Comparison of ENCODE assay signal across 2 cellular contexts in the genomic region with DNA sequence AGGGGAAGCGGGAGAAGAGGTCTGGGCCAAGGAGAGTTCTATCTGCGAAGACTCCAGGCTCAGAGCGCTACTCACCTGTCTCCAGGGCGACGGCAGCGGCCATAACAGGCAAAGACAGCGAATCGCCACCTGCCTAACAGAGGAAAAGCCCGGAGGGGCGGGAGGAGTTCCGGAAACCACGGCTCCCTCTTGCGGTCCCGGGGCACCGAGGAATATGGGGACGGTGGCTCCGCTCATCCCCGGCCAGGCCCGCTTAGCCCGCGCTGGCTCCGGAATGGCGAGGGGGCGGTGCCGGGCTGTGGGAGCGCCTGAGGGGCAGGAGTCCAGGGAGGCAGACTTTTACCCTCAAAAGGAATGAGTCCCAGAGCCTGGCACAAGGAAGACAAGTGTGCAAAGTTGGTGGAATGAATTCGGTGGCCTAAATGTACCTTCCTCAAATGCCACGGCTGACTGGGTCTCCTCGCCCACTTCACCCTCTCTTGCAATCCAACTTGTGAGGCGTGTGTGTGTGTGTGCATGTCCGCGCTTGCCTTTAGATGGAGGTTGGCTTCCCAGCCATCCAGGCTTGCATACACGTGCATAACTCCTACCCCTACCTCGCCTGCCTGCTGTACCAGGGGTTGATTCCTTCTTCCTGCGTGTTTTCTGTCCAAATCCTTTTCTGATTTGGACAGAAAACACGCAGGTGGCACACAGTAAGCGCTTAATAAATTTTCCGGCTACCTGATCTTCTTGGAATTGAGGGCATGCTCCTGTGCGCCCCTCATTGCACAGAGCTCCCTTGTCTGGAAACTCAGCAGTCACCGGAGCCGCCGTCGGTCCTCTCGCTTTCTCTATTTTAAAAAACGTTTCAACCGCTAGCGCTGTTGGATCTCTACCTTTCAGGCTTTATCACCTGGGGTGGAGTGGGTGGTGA.
TF ChIP-seq lines count a peak whose summit lies in the region.

No MANE protein-coding gene starts in this region.

TF ChIP-seq in GM12878, 131 proteins besides CTCF, POLR2A, EP300 and RAD21:
- TF ChIP-seq STAT1 (conservative IDR thresholded peaks at IDR 0.05) (no peak), NBN (IDR thresholded peaks at IDR 0.05) (no peak), HDAC6 (IDR thresholded peaks at IDR 0.05; ENCODE audit: unreplicated experiment) (no peak), WRNIP1 (IDR thresholded peaks at IDR 0.05; ENCODE audit: borderline replicate concordance, low read depth, low read length) (no peak), TAF1 (IDR thresholded peaks at IDR 0.05; ENCODE audit: borderline replicate concordance, low read depth, low read length) (no peak), IRF4 (IDR thresholded peaks at IDR 0.05; ENCODE audit: low read depth, low read length) (no peak), BCL11A (IDR thresholded peaks at IDR 0.05; ENCODE audit: low read depth, low read length) (no peak), CHD2 (IDR thresholded peaks at IDR 0.05; ENCODE audit: borderline replicate concordance, low read depth, low read length) (no peak), BHLHE40 (IDR thresholded peaks at IDR 0.05; ENCODE audit: borderline replicate concordance in 1 of 2, low read depth in 2 of 2, low read length in 1 of 2) (no peak), IKZF1 (conservative IDR thresholded peaks at IDR 0.05) (no peak), NFYA (IDR thresholded peaks at IDR 0.05; ENCODE audit: borderline replicate concordance, low read depth, low read length) (no peak), STAT3 (IDR thresholded peaks at IDR 0.05; ENCODE audit: low read depth, low read length) (no peak), MEF2B (IDR thresholded peaks at IDR 0.05; ENCODE audit: partially characterized antibody, poor library complexity, severe bottlenecking) (no peak), RCOR1 (conservative IDR thresholded peaks at IDR 0.05; ENCODE audit: low read depth, low read length) (no peak)
- TF ChIP-seq, protein P1, sequence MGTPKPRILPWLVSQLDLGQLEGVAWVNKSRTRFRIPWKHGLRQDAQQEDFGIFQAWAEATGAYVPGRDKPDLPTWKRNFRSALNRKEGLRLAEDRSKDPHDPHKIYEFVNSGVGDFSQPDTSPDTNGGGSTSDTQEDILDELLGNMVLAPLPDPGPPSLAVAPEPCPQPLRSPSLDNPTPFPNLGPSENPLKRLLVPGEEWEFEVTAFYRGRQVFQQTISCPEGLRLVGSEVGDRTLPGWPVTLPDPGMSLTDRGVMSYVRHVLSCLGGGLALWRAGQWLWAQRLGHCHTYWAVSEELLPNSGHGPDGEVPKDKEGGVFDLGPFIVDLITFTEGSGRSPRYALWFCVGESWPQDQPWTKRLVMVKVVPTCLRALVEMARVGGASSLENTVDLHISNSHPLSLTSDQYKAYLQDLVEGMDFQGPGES (IDR thresholded peaks at IDR 0.05) = no peak
- TF ChIP-seq, protein P2, sequence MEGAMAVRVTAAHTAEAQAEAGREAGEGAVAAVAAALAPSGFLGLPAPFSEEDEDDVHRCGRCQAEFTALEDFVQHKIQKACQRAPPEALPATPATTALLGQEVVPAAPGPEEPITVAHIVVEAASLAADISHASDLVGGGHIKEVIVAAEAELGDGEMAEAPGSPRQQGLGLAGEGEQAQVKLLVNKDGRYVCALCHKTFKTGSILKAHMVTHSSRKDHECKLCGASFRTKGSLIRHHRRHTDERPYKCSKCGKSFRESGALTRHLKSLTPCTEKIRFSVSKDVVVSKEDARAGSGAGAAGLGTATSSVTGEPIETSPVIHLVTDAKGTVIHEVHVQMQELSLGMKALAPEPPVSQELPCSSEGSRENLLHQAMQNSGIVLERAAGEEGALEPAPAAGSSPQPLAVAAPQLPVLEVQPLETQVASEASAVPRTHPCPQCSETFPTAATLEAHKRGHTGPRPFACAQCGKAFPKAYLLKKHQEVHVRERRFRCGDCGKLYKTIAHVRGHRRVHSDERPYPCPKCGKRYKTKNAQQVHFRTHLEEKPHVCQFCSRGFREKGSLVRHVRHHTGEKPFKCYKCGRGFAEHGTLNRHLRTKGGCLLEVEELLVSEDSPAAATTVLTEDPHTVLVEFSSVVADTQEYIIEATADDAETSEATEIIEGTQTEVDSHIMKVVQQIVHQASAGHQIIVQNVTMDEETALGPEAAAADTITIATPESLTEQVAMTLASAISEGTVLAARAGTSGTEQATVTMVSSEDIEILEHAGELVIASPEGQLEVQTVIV (IDR thresholded peaks at IDR 0.05; ENCODE audit: borderline replicate concordance, partially characterized antibody) = no peak

TF ChIP-seq in SK-N-SH treated with all-trans-retinoic acid at 6 μM for 48 hours, 23 proteins besides CTCF, POLR2A, EP300 and RAD21:
- TF ChIP-seq ARNTL (CRISPR knock-in tag; IDR thresholded peaks at IDR 0.05; ENCODE audit: borderline replicate concordance, low read depth) (no peak), ZFP30 (CRISPR knock-in tag; IDR thresholded peaks at IDR 0.05) (no peak), ZFP3 (CRISPR knock-in tag; IDR thresholded peaks at IDR 0.05) (no peak), OSR1 (CRISPR knock-in tag; IDR thresholded peaks at IDR 0.05) (no peak), CSDC2 (CRISPR knock-in tag; IDR thresholded peaks at IDR 0.05) (no peak), RARB (CRISPR knock-in tag; IDR thresholded peaks at IDR 0.05) (no peak), ZNF565 (CRISPR knock-in tag; conservative IDR thresholded peaks at IDR 0.05; ENCODE audit: low read depth) (no peak), ESRRG (CRISPR knock-in tag; IDR thresholded peaks at IDR 0.05) (no peak), ISL1 (CRISPR knock-in tag; IDR thresholded peaks at IDR 0.05) (no peak), ZC3H10 (CRISPR knock-in tag; IDR thresholded peaks at IDR 0.05) (no peak), SNAI2 (CRISPR knock-in tag; IDR thresholded peaks at IDR 0.05) (no peak)
- TF ChIP-seq, protein P3, sequence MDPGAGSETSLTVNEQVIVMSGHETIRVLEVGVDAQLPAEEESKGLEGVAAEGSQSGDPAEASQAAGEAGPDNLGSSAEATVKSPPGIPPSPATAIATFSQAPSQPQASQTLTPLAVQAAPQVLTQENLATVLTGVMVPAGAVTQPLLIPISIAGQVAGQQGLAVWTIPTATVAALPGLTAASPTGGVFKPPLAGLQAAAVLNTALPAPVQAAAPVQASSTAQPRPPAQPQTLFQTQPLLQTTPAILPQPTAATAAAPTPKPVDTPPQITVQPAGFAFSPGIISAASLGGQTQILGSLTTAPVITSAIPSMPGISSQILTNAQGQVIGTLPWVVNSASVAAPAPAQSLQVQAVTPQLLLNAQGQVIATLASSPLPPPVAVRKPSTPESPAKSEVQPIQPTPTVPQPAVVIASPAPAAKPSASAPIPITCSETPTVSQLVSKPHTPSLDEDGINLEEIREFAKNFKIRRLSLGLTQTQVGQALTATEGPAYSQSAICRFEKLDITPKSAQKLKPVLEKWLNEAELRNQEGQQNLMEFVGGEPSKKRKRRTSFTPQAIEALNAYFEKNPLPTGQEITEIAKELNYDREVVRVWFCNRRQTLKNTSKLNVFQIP (CRISPR knock-in tag; IDR thresholded peaks at IDR 0.05; ENCODE audit: borderline replicate concordance, low read depth) = no peak
- TF ChIP-seq, protein P4, sequence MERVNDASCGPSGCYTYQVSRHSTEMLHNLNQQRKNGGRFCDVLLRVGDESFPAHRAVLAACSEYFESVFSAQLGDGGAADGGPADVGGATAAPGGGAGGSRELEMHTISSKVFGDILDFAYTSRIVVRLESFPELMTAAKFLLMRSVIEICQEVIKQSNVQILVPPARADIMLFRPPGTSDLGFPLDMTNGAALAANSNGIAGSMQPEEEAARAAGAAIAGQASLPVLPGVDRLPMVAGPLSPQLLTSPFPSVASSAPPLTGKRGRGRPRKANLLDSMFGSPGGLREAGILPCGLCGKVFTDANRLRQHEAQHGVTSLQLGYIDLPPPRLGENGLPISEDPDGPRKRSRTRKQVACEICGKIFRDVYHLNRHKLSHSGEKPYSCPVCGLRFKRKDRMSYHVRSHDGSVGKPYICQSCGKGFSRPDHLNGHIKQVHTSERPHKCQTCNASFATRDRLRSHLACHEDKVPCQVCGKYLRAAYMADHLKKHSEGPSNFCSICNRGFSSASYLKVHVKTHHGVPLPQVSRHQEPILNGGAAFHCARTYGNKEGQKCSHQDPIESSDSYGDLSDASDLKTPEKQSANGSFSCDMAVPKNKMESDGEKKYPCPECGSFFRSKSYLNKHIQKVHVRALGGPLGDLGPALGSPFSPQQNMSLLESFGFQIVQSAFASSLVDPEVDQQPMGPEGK (CRISPR knock-in tag; IDR thresholded peaks at IDR 0.05; ENCODE audit: borderline replicate concordance) = no peak
- TF ChIP-seq, protein P5, sequence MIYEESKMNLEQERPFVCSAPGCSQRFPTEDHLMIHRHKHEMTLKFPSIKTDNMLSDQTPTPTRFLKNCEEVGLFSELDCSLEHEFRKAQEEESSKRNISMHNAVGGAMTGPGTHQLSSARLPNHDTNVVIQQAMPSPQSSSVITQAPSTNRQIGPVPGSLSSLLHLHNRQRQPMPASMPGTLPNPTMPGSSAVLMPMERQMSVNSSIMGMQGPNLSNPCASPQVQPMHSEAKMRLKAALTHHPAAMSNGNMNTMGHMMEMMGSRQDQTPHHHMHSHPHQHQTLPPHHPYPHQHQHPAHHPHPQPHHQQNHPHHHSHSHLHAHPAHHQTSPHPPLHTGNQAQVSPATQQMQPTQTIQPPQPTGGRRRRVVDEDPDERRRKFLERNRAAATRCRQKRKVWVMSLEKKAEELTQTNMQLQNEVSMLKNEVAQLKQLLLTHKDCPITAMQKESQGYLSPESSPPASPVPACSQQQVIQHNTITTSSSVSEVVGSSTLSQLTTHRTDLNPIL (CRISPR knock-in tag; IDR thresholded peaks at IDR 0.05; ENCODE audit: low read depth) = no peak
- TF ChIP-seq, protein P6, sequence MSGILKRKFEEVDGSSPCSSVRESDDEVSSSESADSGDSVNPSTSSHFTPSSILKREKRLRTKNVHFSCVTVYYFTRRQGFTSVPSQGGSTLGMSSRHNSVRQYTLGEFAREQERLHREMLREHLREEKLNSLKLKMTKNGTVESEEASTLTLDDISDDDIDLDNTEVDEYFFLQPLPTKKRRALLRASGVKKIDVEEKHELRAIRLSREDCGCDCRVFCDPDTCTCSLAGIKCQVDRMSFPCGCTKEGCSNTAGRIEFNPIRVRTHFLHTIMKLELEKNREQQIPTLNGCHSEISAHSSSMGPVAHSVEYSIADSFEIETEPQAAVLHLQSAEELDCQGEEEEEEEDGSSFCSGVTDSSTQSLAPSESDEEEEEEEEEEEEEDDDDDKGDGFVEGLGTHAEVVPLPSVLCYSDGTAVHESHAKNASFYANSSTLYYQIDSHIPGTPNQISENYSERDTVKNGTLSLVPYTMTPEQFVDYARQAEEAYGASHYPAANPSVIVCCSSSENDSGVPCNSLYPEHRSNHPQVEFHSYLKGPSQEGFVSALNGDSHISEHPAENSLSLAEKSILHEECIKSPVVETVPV (CRISPR knock-in tag; IDR thresholded peaks at IDR 0.05) = no peak
